1 cellular context compared by ENCODE assay signal in the genomic region with DNA sequence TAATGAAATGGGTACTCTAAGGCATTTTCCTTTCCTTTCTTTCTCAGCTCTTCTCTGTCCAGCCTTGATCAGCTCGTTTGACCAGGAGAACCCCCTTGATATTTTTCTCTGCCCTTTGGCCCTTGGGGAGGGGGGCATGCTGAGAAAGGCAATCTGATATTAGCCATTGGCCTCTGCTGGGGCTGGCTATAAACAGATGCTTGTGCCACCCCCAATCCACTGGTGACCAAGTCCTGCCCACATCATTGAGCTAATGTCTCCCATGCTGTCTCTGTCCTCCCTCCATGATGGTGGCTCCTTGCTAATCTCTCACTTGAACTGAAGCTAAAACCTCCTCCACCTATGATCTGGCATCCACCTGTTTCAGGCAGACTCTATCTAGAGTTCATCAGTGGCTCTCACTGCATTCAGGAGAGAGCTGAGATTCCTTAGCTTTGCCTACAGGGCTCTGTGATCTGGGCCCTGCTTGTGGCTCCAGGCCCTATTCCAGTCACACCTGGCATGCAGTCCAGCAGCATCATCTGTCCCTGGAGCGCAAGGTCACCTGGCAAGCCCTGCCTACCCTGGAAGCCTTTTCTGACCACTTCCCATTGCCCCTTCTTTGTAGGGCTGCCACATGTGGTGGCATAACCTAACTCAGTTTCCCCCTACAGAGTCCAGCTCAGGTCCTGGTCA.
TF ChIP-seq lines count a peak whose summit lies in the region.

No MANE protein-coding gene starts in this region.

TF ChIP-seq in IMR-90, 13 proteins besides CTCF, POLR2A, EP300 and RAD21:
- TF ChIP-seq MAFK (IDR thresholded peaks at IDR 0.05; ENCODE audit: low read depth, low read length) (no peak), CHD1 (IDR thresholded peaks at IDR 0.05; ENCODE audit: low read depth, low read length) (no peak)
